In genomic region chr22:39534092-39534506, GRCh38 we compare ENCODE assay signal across 1 cellular context.
TF ChIP-seq lines count a peak whose summit lies in the region.

No MANE protein-coding gene starts in this region.

TF ChIP-seq in HCT116, 20 proteins besides CTCF, POLR2A, EP300 and RAD21:
- no peak for TF ChIP-seq ZBTB33 (IDR thresholded peaks at IDR 0.05; ENCODE audit: extremely low read depth, insufficient replicate concordance, low read length)
- no peak for TF ChIP-seq YY1 (IDR thresholded peaks at IDR 0.05; ENCODE audit: extremely low read depth, insufficient replicate concordance, low read depth, low read length)
- no peak for TF ChIP-seq TCF7L2 (IDR thresholded peaks at IDR 0.05; ENCODE audit: borderline replicate concordance, extremely low read depth, insufficient read depth, insufficient read length)
- TF ChIP-seq CEBPB (IDR thresholded peaks at IDR 0.05; ENCODE audit: low read depth): no peak
- no peak for TF ChIP-seq EZH2phosphoT487 (IDR thresholded peaks at IDR 0.05; ENCODE audit: borderline replicate concordance)
- no peak for TF ChIP-seq EZH2 (IDR thresholded peaks at IDR 0.05)
- TF ChIP-seq SP1 (IDR thresholded peaks at IDR 0.05; ENCODE audit: low read depth): no peak
- no peak for TF ChIP-seq ZFX (IDR thresholded peaks at IDR 0.05)
- TF ChIP-seq ELF1 (IDR thresholded peaks at IDR 0.05; ENCODE audit: borderline replicate concordance, low read depth): no peak
- TF ChIP-seq JUND (IDR thresholded peaks at IDR 0.05): no peak
- TF ChIP-seq CBX3 (IDR thresholded peaks at IDR 0.05; ENCODE audit: low read depth): no peak
- no peak for TF ChIP-seq SRF (IDR thresholded peaks at IDR 0.05; ENCODE audit: low read depth)
TF ChIP-seq in HCT116: peak in this region for 0.
